In the genomic region with DNA sequence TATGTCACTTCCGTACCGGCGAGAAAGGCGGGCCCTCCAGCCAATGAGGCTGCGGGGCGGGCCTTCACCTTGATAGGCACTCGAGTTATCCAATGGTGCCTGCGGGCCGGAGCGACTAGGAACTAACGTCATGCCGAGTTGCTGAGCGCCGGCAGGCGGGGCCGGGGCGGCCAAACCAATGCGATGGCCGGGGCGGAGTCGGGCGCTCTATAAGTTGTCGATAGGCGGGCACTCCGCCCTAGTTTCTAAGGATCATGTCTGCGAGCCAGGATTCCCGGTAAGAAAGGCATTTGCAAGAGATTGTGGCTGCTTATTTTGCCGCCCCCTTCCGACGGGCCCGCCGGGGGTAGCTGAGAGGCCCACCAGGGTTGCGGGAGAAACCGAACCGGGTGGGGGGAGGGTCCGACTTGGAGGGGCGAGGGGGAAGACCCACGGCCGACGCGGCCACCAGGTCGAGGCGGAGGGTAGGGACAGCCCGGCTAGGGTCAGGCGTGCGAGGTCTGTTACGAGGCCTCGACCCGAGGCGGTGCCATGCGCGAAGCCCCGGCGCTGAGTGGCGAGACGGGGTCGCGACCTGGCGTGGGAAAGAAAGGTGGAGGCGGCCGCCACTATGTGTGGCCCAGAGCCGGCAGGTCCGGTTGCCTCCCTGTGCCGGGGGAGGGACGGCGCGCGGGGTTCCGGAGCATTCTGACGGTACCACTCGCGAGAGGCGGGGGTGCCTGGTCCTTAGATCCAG, we compare ENCODE assay signal across 8 cellular contexts. TPM values are rescaled to one million over a fixed set of nuclear protein-coding genes. Genes with fewer than 3 reads are reported as not detected.
DNase-seq lines count a peak whose midpoint lies in the region; ATAC-seq and TF ChIP-seq lines count a peak whose summit lies in the region.

No MANE protein-coding gene starts in this region.

- peak overlapping the region; percentile 91 for H3K9ac ChIP-seq in mucosa of stomach (ENCODE audit: low read length)

- no peaks in the 10 kb centered on the region for H3K9me3 ChIP-seq in Panc1 (ENCODE audit: control insufficient read depth, insufficient read depth, low read depth, low read length)
- no peaks in the 10 kb centered on the region for H3K9me3 ChIP-seq in mucosa of stomach (ENCODE audit: control insufficient read depth, low read length)

- CTCF ChIA-PET in Panc1 (lab: Charles Lee) = no interaction called here

- peaks cover 28% of the 10 kb centered on the region for H3K36me3 ChIP-seq in Panc1 (ENCODE audit: control insufficient read depth, insufficient read depth, low read length)
- H3K36me3 ChIP-seq in mucosa of stomach (ENCODE audit: control insufficient read depth, insufficient read depth, low read length) = peaks cover 45% of the 10 kb centered on the region

- no peak for TF ChIP-seq CTCF in Panc1 (IDR thresholded peaks at IDR 0.05)

- peak overlapping the region; percentile 91 for H3K4me3 Mint-ChIP-seq in activated T-cell treated with anti-CD3 and anti-CD28 coated beads, Interleukin-2, amount 50 U/mL, for 4 hours
- peak overlapping the region; percentile 94 for H3K4me3 Mint-ChIP-seq in stimulated activated effector memory CD8-positive, alpha-beta T cell treated with anti-CD3 and anti-CD28 coated beads, Interleukin-12 subunit alpha, Interleukin-12 subunit beta, amount 100 ng/mL, for 72 hours

- H3K27me3 ChIP-seq in Panc1 (ENCODE audit: control insufficient read depth, insufficient read depth, low read length) (no peaks in the 10 kb centered on the region), mucosa of stomach (ENCODE audit: control insufficient read depth, insufficient read depth, low read length) (no peaks in the 10 kb centered on the region)

- TSS peak; percentile 70 for BruUV-seq in Panc1 (replicated peaks; lab: Mats Ljungman, UMichigan)

- H3K9me3 Mint-ChIP-seq in activated T-cell treated with anti-CD3 and anti-CD28 coated beads, Interleukin-2, amount 50 U/mL, for 4 hours = no peaks in the 10 kb centered on the region
- no peaks in the 10 kb centered on the region for H3K9me3 Mint-ChIP-seq in stimulated activated effector memory CD8-positive, alpha-beta T cell treated with anti-CD3 and anti-CD28 coated beads, Interleukin-12 subunit alpha, Interleukin-12 subunit beta, amount 100 ng/mL, for 72 hours

- POLR2A ChIA-PET in Panc1 (lab: Charles Lee) = interaction anchor here (0.6 kb wide), 1 partner anchor 546 kb away, joined by 9 read pairs; no protein-coding TSS in a partner anchor

- TF ChIP-seq POLR2A in erythroblast (IDR thresholded peaks at IDR 0.05; ENCODE audit: low read length) = peak; percentile 99

- in situ Hi-C loops in Panc1 (cut with HindIII; ENCODE audit: low pct_unique_long_range_greater_than_20kb, low sequenced_read_pairs) = no loop called here

- H3K4me3 ChIP-seq in Jurkat, Clone E6-1 (ENCODE audit: low read length) = peak overlapping the region; percentile 91
- H3K4me3 ChIP-seq in Panc1 (ENCODE audit: low read depth in 2 of 2, low read length in 2 of 2) (peak overlapping the region; percentile 85 to 89), mucosa of stomach (ENCODE audit: low read length) (peak overlapping the region; percentile 67)

- H3K27me3 Mint-ChIP-seq in activated T-cell treated with anti-CD3 and anti-CD28 coated beads, Interleukin-2, amount 50 U/mL, for 4 hours (ENCODE audit: low read depth) = no peaks in the 10 kb centered on the region

- intact Hi-C loops in Panc1 (cut with micrococcal nuclease; ENCODE audit: unreplicated experiment) = no loop called here

- H3K4me1 Mint-ChIP-seq in activated T-cell treated with anti-CD3 and anti-CD28 coated beads, Interleukin-2, amount 50 U/mL, for 4 hours (ENCODE audit: low read depth) = peaks cover 46% of the 10 kb centered on the region
- peaks cover 66% of the 10 kb centered on the region for H3K4me1 Mint-ChIP-seq in stimulated activated effector memory CD8-positive, alpha-beta T cell treated with anti-CD3 and anti-CD28 coated beads, Interleukin-12 subunit alpha, Interleukin-12 subunit beta, amount 100 ng/mL, for 72 hours

- DNase-seq in COR-L47 (lab: John Stamatoyannopoulos, UW) (peak; percentile 96), Panc1 (ENCODE audit: low read depth, low spot score) (peak; percentile 97), erythroblast (lab: John Stamatoyannopoulos, UW) (peak; percentile 100)
- DNase-seq in Jurkat, Clone E6-1 (ENCODE audit: low read depth, low spot score) = peak; percentile 99
- DNase-seq in activated T-cell treated with anti-CD3 and anti-CD28 coated beads, Interleukin-2, amount 50 U/mL, for 4 hours = peak; percentile 100
- DNase-seq in stimulated activated effector memory CD8-positive, alpha-beta T cell treated with anti-CD3 and anti-CD28 coated beads, Interleukin-12 subunit alpha, Interleukin-12 subunit beta, amount 100 ng/mL, for 72 hours (ENCODE audit: low spot score in 2 of 2) = peak; percentile 100

- peaks cover 33% of the 10 kb centered on the region for H3K4me1 ChIP-seq in Panc1 (ENCODE audit: control insufficient read depth, insufficient read depth, low read length)
- H3K4me1 ChIP-seq in mucosa of stomach (ENCODE audit: control insufficient read depth, insufficient read depth, low read length) = peaks cover 23% of the 10 kb centered on the region

- peak overlapping the region; percentile 100 for H3K27ac Mint-ChIP-seq in stimulated activated effector memory CD8-positive, alpha-beta T cell treated with anti-CD3 and anti-CD28 coated beads, Interleukin-12 subunit alpha, Interleukin-12 subunit beta, amount 100 ng/mL, for 72 hours

- ATAC-seq in GM21526 (IDR thresholded peaks at IDR 0.05; ENCODE audit: low FRiP score, unreplicated experiment) = peak; percentile 77
- ATAC-seq in Panc1 = peak; percentile 92
- peak; percentile 86 for ATAC-seq in activated T-cell treated with anti-CD3 and anti-CD28 coated beads, Interleukin-2, amount 50 U/mL, for 4 hours
- ATAC-seq in stimulated activated effector memory CD8-positive, alpha-beta T cell treated with anti-CD3 and anti-CD28 coated beads, Interleukin-12 subunit alpha, Interleukin-12 subunit beta, amount 100 ng/mL, for 72 hours = peak; percentile 91

- H3K36me3 Mint-ChIP-seq in activated T-cell treated with anti-CD3 and anti-CD28 coated beads, Interleukin-2, amount 50 U/mL, for 4 hours (ENCODE audit: insufficient read depth) = peaks cover 69% of the 10 kb centered on the region
- H3K36me3 Mint-ChIP-seq in stimulated activated effector memory CD8-positive, alpha-beta T cell treated with anti-CD3 and anti-CD28 coated beads, Interleukin-12 subunit alpha, Interleukin-12 subunit beta, amount 100 ng/mL, for 72 hours = peaks cover 99% of the 10 kb centered on the region

- peak overlapping the region; percentile 90 for H3K27ac ChIP-seq in Panc1 (ENCODE audit: low read length)

RNA-seq across cellular contexts. Expression of gene CD68, which starts 6.7 kb away (rescaled TPM):
- 1.5 TPM for polyA plus RNA-seq in Jurkat, Clone E6-1 (2012; ENCODE audit: insufficient read depth, insufficient read length)
- 51.6 TPM for total RNA-seq in Panc1 (2021; ENCODE audit: unreplicated experiment)
- polyA plus RNA-seq in Panc1 (2012; ENCODE audit: insufficient read length) = 47.6 TPM
- 1 to 10 TPM; 4.8 to 5.3 (median 4.9) TPM for total RNA-seq in activated T-cell treated with anti-CD3 and anti-CD28 coated beads, Interleukin-2, amount 50 U/mL, for 4 hours

RNA-seq across cellular contexts. Expression of gene MPDU1, which starts 10.9 kb away (rescaled TPM):
- 157 TPM for polyA plus RNA-seq in Jurkat, Clone E6-1 (2012; ENCODE audit: insufficient read depth, insufficient read length)
- 47.1 TPM for total RNA-seq in Panc1 (2021; ENCODE audit: unreplicated experiment)
- 68.0 TPM for polyA plus RNA-seq in Panc1 (2012; ENCODE audit: insufficient read length)
- total RNA-seq in activated T-cell treated with anti-CD3 and anti-CD28 coated beads, Interleukin-2, amount 50 U/mL, for 4 hours = 100 to 1,000 TPM; 110 to 134 (median 114) TPM

RNA-seq across cellular contexts. Expression of gene SENP3, which starts 11.0 kb away (rescaled TPM):
- polyA plus RNA-seq in Jurkat, Clone E6-1 (2012; ENCODE audit: insufficient read depth, insufficient read length) = 127 TPM
- 63.7 TPM for total RNA-seq in Panc1 (2021; ENCODE audit: unreplicated experiment)
- polyA plus RNA-seq in Panc1 (2012; ENCODE audit: insufficient read length) = 68.6 TPM
- 100 to 1,000 TPM; 138 to 153 (median 146) TPM for total RNA-seq in activated T-cell treated with anti-CD3 and anti-CD28 coated beads, Interleukin-2, amount 50 U/mL, for 4 hours

RNA-seq across cellular contexts. Expression of gene TNFSF13, which starts 14.2 kb away (rescaled TPM):
- polyA plus RNA-seq in Jurkat, Clone E6-1 (2012; ENCODE audit: insufficient read depth, insufficient read length) = 2.0 TPM
- 2.3 TPM for total RNA-seq in Panc1 (2021; ENCODE audit: unreplicated experiment)
- 3.1 TPM for polyA plus RNA-seq in Panc1 (2012; ENCODE audit: insufficient read length)
- 1 to 10 TPM in 2 of 3 donors, under 1 TPM in 1; 0.98 to 1.4 (median 1.3) TPM for total RNA-seq in activated T-cell treated with anti-CD3 and anti-CD28 coated beads, Interleukin-2, amount 50 U/mL, for 4 hours

RNA-seq across cellular contexts. Expression of gene SOX15, which starts 17.1 kb away (rescaled TPM):
- polyA plus RNA-seq in Jurkat, Clone E6-1 (2012; ENCODE audit: insufficient read depth, insufficient read length) = 1.9 TPM
- 0.33 TPM for total RNA-seq in Panc1 (2021; ENCODE audit: unreplicated experiment)
- polyA plus RNA-seq in Panc1 (2012; ENCODE audit: insufficient read length) = 1.1 TPM
- under 1 TPM; 0.20 to 0.38 (median 0.24) TPM for total RNA-seq in activated T-cell treated with anti-CD3 and anti-CD28 coated beads, Interleukin-2, amount 50 U/mL, for 4 hours

Comparison
In these comparisons a context has a peak if more than half of its experiments do, and no peak if none do; other contexts are left out.
1. Peak in every context shown above with its lines: DNase-seq, ATAC-seq, H3K4me3 ChIP-seq and H3K27ac ChIP-seq.